In genomic region chr14:60514378-60515243, GRCh38 we compare ENCODE assay signal across 8 cellular contexts.
A peak's percentile ranks its signal among the peaks of the same experiment; 100 is the strongest.
DNase-seq lines count a peak whose midpoint lies in the region.

No MANE protein-coding gene starts in this region.

- peaks cover 51% of the 10 kb centered on the region for H3K27me3 Mint-ChIP-seq in activated naive CD4-positive, alpha-beta T cell treated with anti-CD3 and anti-CD28 coated beads, Interleukin-2, amount 50 U/mL, for 24 hours

- H3K4me1 ChIP-seq in iPS-18a (ENCODE audit: control insufficient read depth, low read depth, low read length): peaks cover 46% of the 10 kb centered on the region
- peaks cover 22% of the 10 kb centered on the region for H3K4me1 ChIP-seq in stomach smooth muscle (ENCODE audit: control insufficient read depth, insufficient read depth, low read length)

- H3K9me3 ChIP-seq in iPS-18a (ENCODE audit: control insufficient read depth, low read depth, low read length): no peaks in the 10 kb centered on the region
- H3K9me3 ChIP-seq in stomach smooth muscle (ENCODE audit: control insufficient read depth in 2 of 2, low read length in 2 of 2): peaks cover 0 to 4% of the 10 kb centered on the region in 2 donors

- peaks cover 86% of the 10 kb centered on the region for H3K27me3 ChIP-seq in iPS-18a (ENCODE audit: control insufficient read depth, insufficient read depth, low read length)
- peaks cover 51 to 74% of the 10 kb centered on the region in 2 donors for H3K27me3 ChIP-seq in stomach smooth muscle (ENCODE audit: control insufficient read depth in 1 of 2, insufficient read depth in 2 of 2, low read length in 2 of 2)

- H3K9ac ChIP-seq in iPS-18a (ENCODE audit: low read length): peak overlapping the region; percentile 58
- no peak overlapping the region for H3K9ac ChIP-seq in stomach smooth muscle (ENCODE audit: low read length in 2 of 2)

- H3K9me3 Mint-ChIP-seq in activated naive CD4-positive, alpha-beta T cell treated with anti-CD3 and anti-CD28 coated beads, Interleukin-2, amount 50 U/mL, for 24 hours: no peaks in the 10 kb centered on the region

- H3K27ac Mint-ChIP-seq in activated naive CD4-positive, alpha-beta T cell treated with anti-CD3 and anti-CD28 coated beads, Interleukin-2, amount 50 U/mL, for 24 hours: no peak overlapping the region

- H3K4me3 ChIP-seq in iPS-18a (ENCODE audit: low read length): peak overlapping the region; percentile 65
- H3K4me3 ChIP-seq in stomach smooth muscle (ENCODE audit: low read length in 2 of 2): peak overlapping the region; percentile 25 to 64

- peaks cover 23% of the 10 kb centered on the region for H3K4me1 Mint-ChIP-seq in activated naive CD4-positive, alpha-beta T cell treated with anti-CD3 and anti-CD28 coated beads, Interleukin-2, amount 50 U/mL, for 24 hours

- no peak for DNase-seq in activated naive CD4-positive, alpha-beta T cell treated with anti-CD3 and anti-CD28 coated beads, Interleukin-2, amount 50 U/mL, for 16 hours
- DNase-seq in NCI-H128 (lab: John Stamatoyannopoulos, UW; ENCODE audit: unreplicated experiment) (peak; percentile 36), NK-92 (lab: John Stamatoyannopoulos, UW; ENCODE audit: unreplicated experiment) (no peak)
- peak; percentile 45 to 59 for DNase-seq in activated T-cell treated with anti-CD3 and anti-CD28 coated beads, Interleukin-2, amount 50 U/mL, for 48 hours
- no peak for DNase-seq in NK-92 treated with Interleukin-12 subunit alpha and Interleukin-12 subunit beta, amount 100 ng/mL, for 24 hours (lab: John Stamatoyannopoulos, UW)

- H3K27ac ChIP-seq in iPS-18a (ENCODE audit: low read length) (no peak overlapping the region), stomach smooth muscle (ENCODE audit: low read length) (no peak overlapping the region)

- H3K36me3 ChIP-seq in iPS-18a (ENCODE audit: control insufficient read depth, low read depth, low read length) (no peaks in the 10 kb centered on the region), stomach smooth muscle (ENCODE audit: control insufficient read depth in 2 of 2, insufficient read depth in 2 of 2, low read length in 2 of 2) (no peaks in the 10 kb centered on the region)

- H3K4me3 Mint-ChIP-seq in activated naive CD4-positive, alpha-beta T cell treated with anti-CD3 and anti-CD28 coated beads, Interleukin-2, amount 50 U/mL, for 24 hours: peak overlapping the region; percentile 58

- H3K36me3 Mint-ChIP-seq in activated naive CD4-positive, alpha-beta T cell treated with anti-CD3 and anti-CD28 coated beads, Interleukin-2, amount 50 U/mL, for 24 hours: peaks cover 2% of the 10 kb centered on the region

Comparison
In these comparisons a context has a peak if more than half of its experiments do, and no peak if none do; other contexts are left out.
1. DNase-seq: peak in NCI-H128 (single experiment) and activated T-cell treated with anti-CD3 and anti-CD28 coated beads, Interleukin-2, amount 50 U/mL, for 48 hours (2 of 2); none in activated naive CD4-positive, alpha-beta T cell treated with anti-CD3 and anti-CD28 coated beads, Interleukin-2, amount 50 U/mL, for 16 hours (single experiment), NK-92 (single experiment) and NK-92 treated with Interleukin-12 subunit alpha and Interleukin-12 subunit beta, amount 100 ng/mL, for 24 hours (single experiment).